In genomic region chr19:34269081-34269480, GRCh38 we compare ENCODE assay signal across 12 cellular contexts. TPM values are rescaled to one million over a fixed set of nuclear protein-coding genes. Genes with fewer than 3 reads are reported as not detected.
DNase-seq lines count a peak whose midpoint lies in the region; ATAC-seq, FAIRE-seq and TF ChIP-seq lines count a peak whose summit lies in the region.
"Had no signal": no experiment of that assay in that cellular context is flagged by ENCODE, and none has a peak within 500 bp of the region (broad histone marks: within the 10 kb centered on the region; RNA-seq: fewer than 3 reads in every experiment).

No MANE protein-coding gene starts in this region.

- H3K9ac ChIP-seq in smooth muscle cell (ENCODE audit: low read depth) (no peak overlapping the region), SK-N-SH (no peak overlapping the region)

- TF ChIP-seq RAD21 in SK-N-SH (IDR thresholded peaks at IDR 0.05; ENCODE audit: low read length): no peak

- DNase-seq in GM12892 (ENCODE audit: insufficient read length) (no peak), T-cell (no peak), esophagus squamous epithelium (lab: John Stamatoyannopoulos, UW) (no peak), smooth muscle cell (lab: John Stamatoyannopoulos, UW; ENCODE audit: unreplicated experiment) (no peak), NCI-H226 (no peak), DMS114 treated with DMSO at 0.1 percent for 48 hours (lab: John Stamatoyannopoulos, UW; ENCODE audit: unreplicated experiment) (no peak), germinal center (ENCODE audit: low spot score) (no peak), SK-N-SH (no peak)
- DNase-seq: SJCRH30 had no signal

- H3K36me3 Mint-ChIP-seq in T-cell: peaks cover 12% of the 10 kb centered on the region

- H4K20me1 ChIP-seq in smooth muscle cell (ENCODE audit: low read depth): peaks cover 7% of the 10 kb centered on the region
- H4K20me1 ChIP-seq in SK-N-SH (ENCODE audit: insufficient read depth): no peaks in the 10 kb centered on the region; the same call in 1 of the 2 replicates

- 49 to 62% methylated on average over 8 of the region's 8 CpGs for WGBS in esophagus squamous epithelium, 2 donors
- WGBS in smooth muscle cell (ENCODE audit: low lambda C conversion rate): 93% methylated on average over 8 of the region's 8 CpGs
- 92% methylated on average over 8 of the region's 8 CpGs for WGBS in SK-N-SH (ENCODE audit: low lambda C conversion rate)

- H3K4me1 ChIP-seq in esophagus squamous epithelium (peaks cover 0 to 57% (median 12%) of the 10 kb centered on the region in 3 donors), smooth muscle cell (ENCODE audit: low read depth) (peaks cover 9% of the 10 kb centered on the region), SK-N-SH (ENCODE audit: control insufficient read depth in 1 of 2, insufficient read depth in 2 of 2, low read depth in 1 of 2, low read length in 1 of 2) (peaks cover 8 to 42% of the 10 kb centered on the region in 2 experiments; a peak in 3 of 4 replicates)

- H3K9me2 ChIP-seq in SK-N-SH: no peaks in the 10 kb centered on the region

- H3K9me3 Mint-ChIP-seq in T-cell: no peaks in the 10 kb centered on the region
- H3K9me3 Mint-ChIP-seq: brain had no signal

- H3K27me3 ChIP-seq in esophagus squamous epithelium: no peaks in the 10 kb centered on the region
- no peaks in the 10 kb centered on the region for H3K27me3 ChIP-seq in smooth muscle cell (ENCODE audit: low read depth)
- H3K27me3 ChIP-seq in SK-N-SH (ENCODE audit: insufficient read depth): no peaks in the 10 kb centered on the region
- H3K27me3 ChIP-seq: SJCRH30 had no signal

- intact Hi-C loops in esophagus squamous epithelium (cut with DNase I): no loop called here

- H3K27ac Mint-ChIP-seq in T-cell: peak overlapping the region; percentile 90 to 93

- FAIRE-seq in GM12892 (lab: Jason Lieb, UNC): peak; percentile 75
- FAIRE-seq: H54 had no signal

- H3K4me3 ChIP-seq in esophagus squamous epithelium (peak overlapping the region in 1 of 4 donors; percentile 0), smooth muscle cell (no peak overlapping the region), SK-N-SH (ENCODE audit: low read depth in 2 of 2, low read length in 1 of 2) (no peak overlapping the region)
- H3K4me3 ChIP-seq: SJCRH30 had no signal

- no peak for TF ChIP-seq EP300 in SK-N-SH (IDR thresholded peaks at IDR 0.05; ENCODE audit: borderline replicate concordance in 1 of 2, low read depth in 1 of 2, low read length in 1 of 2)

- H3K27ac ChIP-seq in esophagus squamous epithelium: peak overlapping the region; percentile 11 to 79 (median 72)
- peak overlapping the region; percentile 20 for H3K27ac ChIP-seq in smooth muscle cell (ENCODE audit: low read depth)
- peak overlapping the region in 1 of 2 experiments; percentile 78; a peak in 1 of 4 replicates for H3K27ac ChIP-seq in SK-N-SH (ENCODE audit: low read depth in 2 of 2, low read length in 1 of 2)
- H3K27ac ChIP-seq: SJCRH30 had no signal

- TF ChIP-seq POLR2A in GM12892 (IDR thresholded peaks at IDR 0.05; ENCODE audit: low read depth, low read length): no peak; the same call in 1 of the 2 replicates
- TF ChIP-seq POLR2A in esophagus squamous epithelium (IDR thresholded peaks at IDR 0.05): no peak

- H3K4me2 ChIP-seq in smooth muscle cell (no peak overlapping the region), SK-N-SH (no peak overlapping the region)

- CTCF ChIA-PET in T-cell (lab: Charles Lee) (interaction anchor here (0.5 to 1.0 kb wide), 5 partner anchors 13 to 449 kb away, joined by 3 to 4 read pairs (median 3); no protein-coding TSS in a partner anchor), SK-N-SH (lab: Yijun Ruan, JAX) (interaction anchor here (0.8 kb wide), 1 partner anchor 8 kb away, joined by 3 read pairs; no protein-coding TSS in a partner anchor)

- POLR2A ChIA-PET in T-cell (lab: Charles Lee): interaction anchor here (0.6 kb wide), 2 partner anchors 39 to 100 kb away, joined by 3 to 12 read pairs; no protein-coding TSS in a partner anchor
- POLR2A ChIA-PET in SK-N-SH (lab: Yijun Ruan, JAX): no interaction called here

- H3K4me1 Mint-ChIP-seq in T-cell: peaks cover 80 to 86% (median 84%) of the 10 kb centered on the region in 3 donors

- no peaks in the 10 kb centered on the region for H3K27me3 Mint-ChIP-seq in T-cell
- H3K27me3 Mint-ChIP-seq: brain, type B pancreatic cell had no signal

- no peak overlapping the region for H2AFZ ChIP-seq in smooth muscle cell (ENCODE audit: low read depth)
- no peak overlapping the region for H2AFZ ChIP-seq in SK-N-SH (ENCODE audit: low read depth)

- no peak for ATAC-seq in T-cell (replicated peaks in 1 of 4)

- H3F3A ChIP-seq in smooth muscle cell (ENCODE audit: low read depth) (peaks cover under 1% of the 10 kb centered on the region), SK-N-SH (replicated peaks; ENCODE audit: insufficient read depth) (peaks cover 30% of the 10 kb centered on the region)

- H3K9me3 ChIP-seq in esophagus squamous epithelium (no peaks in the 10 kb centered on the region), smooth muscle cell (replicated peaks; ENCODE audit: low read depth) (no peaks in the 10 kb centered on the region), SK-N-SH (no peaks in the 10 kb centered on the region)
- H3K9me3 ChIP-seq: SJCRH30 had no signal

- H3K79me2 ChIP-seq in smooth muscle cell (ENCODE audit: low read depth): peaks cover 64% of the 10 kb centered on the region
- H3K79me2 ChIP-seq in SK-N-SH (ENCODE audit: insufficient read depth): peaks cover 92% of the 10 kb centered on the region

- H3K36me3 ChIP-seq in esophagus squamous epithelium: no peaks in the 10 kb centered on the region
- H3K36me3 ChIP-seq in smooth muscle cell (ENCODE audit: low read depth): no peaks in the 10 kb centered on the region
- H3K36me3 ChIP-seq in SK-N-SH (replicated peaks in 1 of 2; ENCODE audit: control insufficient read depth in 1 of 2, insufficient read depth in 2 of 2, low read length in 1 of 2): no peaks in the 10 kb centered on the region
- H3K36me3 ChIP-seq: SJCRH30 had no signal

- peak overlapping the region; percentile 34 to 72 (median 48) for H3K4me3 Mint-ChIP-seq in T-cell
- H3K4me3 Mint-ChIP-seq: brain, type B pancreatic cell had no signal

- no peak for TF ChIP-seq CTCF in esophagus squamous epithelium (IDR thresholded peaks at IDR 0.05)
- no peak for TF ChIP-seq CTCF in smooth muscle cell (IDR thresholded peaks at IDR 0.05; ENCODE audit: borderline replicate concordance, insufficient read depth, poor library complexity, severe bottlenecking)
- TF ChIP-seq CTCF in SK-N-SH (IDR thresholded peaks at IDR 0.05): no peak

TF ChIP-seq in SK-N-SH, 30 proteins besides CTCF, POLR2A, EP300 and RAD21 (continues in another document):
- TF ChIP-seq SMC3 (IDR thresholded peaks at IDR 0.05; ENCODE audit: low read depth, low read length): no peak
- TF ChIP-seq SIN3A (IDR thresholded peaks at IDR 0.05; ENCODE audit: borderline replicate concordance, low read depth, low read length): no peak
- no peak for TF ChIP-seq MEF2A (IDR thresholded peaks at IDR 0.05; ENCODE audit: borderline replicate concordance, low read depth)
- TF ChIP-seq GABPA (IDR thresholded peaks at IDR 0.05; ENCODE audit: low read depth): no peak
- no peak for TF ChIP-seq TEAD4 (IDR thresholded peaks at IDR 0.05; ENCODE audit: borderline replicate concordance, insufficient read depth)
- TF ChIP-seq PBX3 (IDR thresholded peaks at IDR 0.05): no peak
- no peak for TF ChIP-seq FOXM1 (IDR thresholded peaks at IDR 0.05; ENCODE audit: low read depth)
- TF ChIP-seq USF2 (IDR thresholded peaks at IDR 0.05; ENCODE audit: borderline replicate concordance, low read depth, low read length): no peak
- no peak for TF ChIP-seq RFX5 (IDR thresholded peaks at IDR 0.05; ENCODE audit: low read length)
- no peak for TF ChIP-seq YY1 (IDR thresholded peaks at IDR 0.05; ENCODE audit: low read depth)

RNA-seq across cellular contexts. Expression of gene GARRE1, which starts 14.7 kb away (rescaled TPM):
- polyA plus RNA-seq in GM12892 (2012; ENCODE audit: missing spikeins): 7.8 TPM
- total RNA-seq in T-cell (10 to 100 TPM; 31.8 to 51.6 (median 34.8) TPM), esophagus squamous epithelium (10 to 100 TPM in 1 of 4 donors, 1 to 10 TPM in 3; 8.5 to 13.7 (median 9.2) TPM), smooth muscle cell (15.6 and 17.8 TPM in 2 replicates)
- polyA plus RNA-seq in smooth muscle cell (7.0 and 8.5 TPM in 2 replicates), SK-N-SH (2012; rRNA removed) (9.7 and 10.9 TPM in 2 replicates)
- 6.3 and 7.8 TPM in 2 replicates for polyA plus RNA-seq in SK-N-SH (2012; cell fraction: cytosol; rRNA removed)
- 13.0 and 15.5 TPM in 2 replicates for polyA plus RNA-seq in SK-N-SH (2012; cell fraction: nucleus; rRNA removed)
